9 cellular contexts compared by ENCODE assay signal in genomic region chr7:30983042-30983913, GRCh38. TPM values are rescaled to one million over a fixed set of nuclear protein-coding genes. Genes with fewer than 3 reads are reported as not detected.
DNase-seq lines count a peak whose midpoint lies in the region; ATAC-seq and TF ChIP-seq lines count a peak whose summit lies in the region.
"Had no signal": no experiment of that assay in that cellular context is flagged by ENCODE, and none has a peak within 500 bp of the region (broad histone marks: within the 10 kb centered on the region; RNA-seq: fewer than 3 reads in every experiment).

No MANE protein-coding gene starts in this region.

- peak; percentile 88 for DNase-seq in BE2C
- DNase-seq in NCI-H2227 treated with DMSO at 0.1 percent for 48 hours (lab: John Stamatoyannopoulos, UW), result peak; percentile 88
- peak; percentile 83 for DNase-seq in activated CD4-positive, CD25-positive, alpha-beta regulatory T cell treated with anti-CD3 and anti-CD28 coated beads, Interleukin-2, amount 50 U/mL, for 72 hours
- DNase-seq in cerebellum (ENCODE audit: low spot score), result peak; percentile 91
- peak; percentile 73 to 91 for DNase-seq in left lung
- peak; percentile 65 to 81 for DNase-seq in stimulated activated CD4-positive, alpha-beta T cell treated with anti-CD3 and anti-CD28 coated beads, Interleukin-4, amount 100 ng/mL, for 48 hours (ENCODE audit: low read depth in 2 of 2)

- peaks cover 2% of the 10 kb centered on the region; the same call in 1 of the 2 replicates for H3K27me3 ChIP-seq in BE2C
- H3K27me3 ChIP-seq in left lung, result peaks cover 0 to 16% of the 10 kb centered on the region in 2 donors

- H3K9me3 ChIP-seq in BE2C (no peaks in the 10 kb centered on the region), left lung (no peaks in the 10 kb centered on the region)

- no peak overlapping the region for H3K4me3 ChIP-seq in BE2C (ENCODE audit: low read depth, low read length)
- no peak overlapping the region for H3K4me3 ChIP-seq in left lung

- peak; percentile 93 for TF ChIP-seq CTCF in BE2C (IDR thresholded peaks at IDR 0.05; ENCODE audit: low read depth, low read length)
- peak; percentile 85 to 93 for TF ChIP-seq CTCF in left lung (IDR thresholded peaks at IDR 0.05)

- intact Hi-C loops in left lung (cut with DNase I), result loop anchor here in 1 of 2 donors (10.0 kb wide), 1 partner anchor 132 kb away; no protein-coding TSS in a partner anchor

- no peak overlapping the region for H3K27ac ChIP-seq in left lung

- H3K4me1 ChIP-seq in BE2C (no peaks in the 10 kb centered on the region), left lung (peaks cover 2 to 5% of the 10 kb centered on the region in 2 donors)

- ATAC-seq in GM18909 (IDR thresholded peaks at IDR 0.05; ENCODE audit: poor library complexity, unreplicated experiment) (peak; percentile 90), HG03139 (IDR thresholded peaks at IDR 0.05; ENCODE audit: unreplicated experiment) (peak; percentile 94), left lung (peak; percentile 94)

- no peaks in the 10 kb centered on the region for H3K36me3 ChIP-seq in BE2C
- H3K36me3 ChIP-seq in left lung, result no peaks in the 10 kb centered on the region

RNA-seq across cellular contexts. Expression of gene GHRHR, which starts 19.5 kb away (rescaled TPM):
- polyA plus RNA-seq in BE2C (2012; ENCODE audit: insufficient read depth, insufficient read length, low read depth), result 0.97 TPM
- 4.3 TPM for total RNA-seq in cerebellum
- total RNA-seq in left lung, result not detected
- total RNA-seq: T-helper 2 cell treated with Interferon-gamma antibody and Interleukin-4, amounts not matched to agents 100 ng/mL and 5 ng/mL, for 36 hours had no signal
